Comparison of ENCODE assay signal across 30 cellular contexts in genomic region chr1:242586355-242586670, GRCh38.
"Had no signal": no experiment of that assay in that cellular context is flagged by ENCODE, and none has a peak within 500 bp of the region (broad histone marks: within the 10 kb centered on the region; RNA-seq: fewer than 3 reads in every experiment).

No MANE protein-coding gene starts in this region.

- H3K4me3 Mint-ChIP-seq: activated CD8-positive, alpha-beta memory T cell treated with anti-CD3 and anti-CD28 coated beads, Interleukin-2, amount 10 ng/mL, durations not matched to agents 7 days and 5 days; activated CD8-positive, alpha-beta T cell treated with anti-CD3 and anti-CD28 coated beads, Interleukin-2, amount 10 ng/mL, durations not matched to agents 7 days and 5 days; central memory CD8-positive, alpha-beta T cell; naive thymus-derived CD8-positive, alpha-beta T cell; stimulated activated effector memory CD8-positive, alpha-beta T cell treated with anti-CD3 and anti-CD28 coated beads, Interleukin-12 subunit alpha, Interleukin-12 subunit beta, amount 100 ng/mL, for 72 hours; stimulated activated naive CD8-positive, alpha-beta T cell treated with anti-CD3 and anti-CD28 coated beads, Interleukin-15, Interleukin-2, amounts not matched to agents 100 ng/mL and 50 ng/mL, for 24 hours; T-helper 17 cell had no signal

- H3K27me3 ChIP-seq: colonic mucosa, heart left ventricle, left lung, sigmoid colon had no signal

- H3K4me3 ChIP-seq: colonic mucosa, heart left ventricle, left lung, lower lobe of right lung, sigmoid colon, thoracic aorta had no signal

- H3K27ac Mint-ChIP-seq: activated CD8-positive, alpha-beta memory T cell treated with anti-CD3 and anti-CD28 coated beads, Interleukin-2, amount 10 ng/mL, durations not matched to agents 7 days and 5 days; activated CD8-positive, alpha-beta T cell treated with anti-CD3 and anti-CD28 coated beads, Interleukin-2, amount 10 ng/mL, durations not matched to agents 7 days and 5 days; activated naive CD4-positive, alpha-beta T cell treated with anti-CD3 and anti-CD28 coated beads, Interleukin-2, amount 50 U/mL, for 72 hours; activated T-helper 2 cell treated with anti-CD3 and anti-CD28 coated beads, Interferon-gamma antibody, Interleukin-2, Interleukin-4, amounts not matched to agents 10 μg/mL and 5 μg/mL and 100 μg/mL, durations not matched to agents 14 hours and 24 hours and 36 hours; naive thymus-derived CD8-positive, alpha-beta T cell; progenitor cell of endocrine pancreas; stimulated activated effector memory CD8-positive, alpha-beta T cell treated with anti-CD3 and anti-CD28 coated beads, Interleukin-12 subunit alpha, Interleukin-12 subunit beta, amount 100 ng/mL, for 72 hours; stimulated activated naive CD8-positive, alpha-beta T cell treated with anti-CD3 and anti-CD28 coated beads, Interleukin-15, Interleukin-2, amounts not matched to agents 100 ng/mL and 50 ng/mL, for 24 hours; T-helper 17 cell had no signal

- ATAC-seq: activated CD8-positive, alpha-beta memory T cell treated with anti-CD3 and anti-CD28 coated beads, Interleukin-2, amount 10 ng/mL, durations not matched to agents 7 days and 5 days; activated CD8-positive, alpha-beta T cell treated with anti-CD3 and anti-CD28 coated beads, Interleukin-2, amount 10 ng/mL, durations not matched to agents 7 days and 5 days; activated naive CD4-positive, alpha-beta T cell treated with anti-CD3 and anti-CD28 coated beads, Interleukin-2, amount 50 U/mL, for 72 hours; heart left ventricle; left lung; lower lobe of right lung; naive thymus-derived CD8-positive, alpha-beta T cell; stimulated activated effector memory CD8-positive, alpha-beta T cell treated with anti-CD3 and anti-CD28 coated beads, Interleukin-12 subunit alpha, Interleukin-12 subunit beta, amount 100 ng/mL, for 72 hours; T-helper 17 cell had no signal

- FAIRE-seq: bronchial epithelial cell, endothelial cell of umbilical vein, islet of Langerhans, small intestine, urothelium cell line had no signal

- DNase-seq: activated CD4-positive, alpha-beta T cell treated with anti-CD3 and anti-CD28 coated beads, Interleukin-2, amount 50 U/mL, for 1 hour; activated CD8-positive, alpha-beta memory T cell treated with anti-CD3 and anti-CD28 coated beads, Interleukin-2, amount 10 ng/mL, durations not matched to agents 7 days and 5 days; activated CD8-positive, alpha-beta T cell treated with anti-CD3 and anti-CD28 coated beads, Interleukin-2, amount 10 ng/mL, durations not matched to agents 7 days and 5 days; activated naive CD4-positive, alpha-beta T cell; activated T-cell treated with anti-CD3 and anti-CD28 coated beads, Interleukin-2, amount 50 U/mL, for 48 hours; colonic mucosa; effector memory CD4-positive, alpha-beta T cell; heart left ventricle; hypothalamus; left lung; lower lobe of right lung; mesenchymal stem cell; naive thymus-derived CD8-positive, alpha-beta T cell; retina; sigmoid colon; small intestine; stimulated activated CD4-positive, alpha-beta T cell treated with anti-CD3 and anti-CD28 coated beads, Interleukin-4, amount 100 ng/mL, for 24 hours; T-helper 17 cell; trophoblast cell had no signal

- H3K4me1 ChIP-seq: colonic mucosa, heart left ventricle, left lung, lower lobe of right lung, sigmoid colon had no signal

- H3K4me1 Mint-ChIP-seq: activated CD8-positive, alpha-beta memory T cell treated with anti-CD3 and anti-CD28 coated beads, Interleukin-2, amount 10 ng/mL, durations not matched to agents 7 days and 5 days; central memory CD8-positive, alpha-beta T cell; naive thymus-derived CD8-positive, alpha-beta T cell; stimulated activated effector memory CD8-positive, alpha-beta T cell treated with anti-CD3 and anti-CD28 coated beads, Interleukin-12 subunit alpha, Interleukin-12 subunit beta, amount 100 ng/mL, for 72 hours; T-helper 17 cell had no signal

- H3K27me3 Mint-ChIP-seq: activated CD8-positive, alpha-beta memory T cell treated with anti-CD3 and anti-CD28 coated beads, Interleukin-2, amount 10 ng/mL, durations not matched to agents 7 days and 5 days; progenitor cell of endocrine pancreas; stimulated activated naive CD8-positive, alpha-beta T cell treated with anti-CD3 and anti-CD28 coated beads, Interleukin-15, Interleukin-2, amounts not matched to agents 100 ng/mL and 50 ng/mL, for 24 hours; T-helper 17 cell had no signal

- H3K9me3 ChIP-seq: colonic mucosa, lower lobe of right lung, sigmoid colon, thoracic aorta had no signal

- H3K36me3 Mint-ChIP-seq: activated CD8-positive, alpha-beta memory T cell treated with anti-CD3 and anti-CD28 coated beads, Interleukin-2, amount 10 ng/mL, durations not matched to agents 7 days and 5 days; activated naive CD4-positive, alpha-beta T cell treated with anti-CD3 and anti-CD28 coated beads, Interleukin-2, amount 50 U/mL, for 72 hours; naive thymus-derived CD8-positive, alpha-beta T cell; stimulated activated effector memory CD8-positive, alpha-beta T cell treated with anti-CD3 and anti-CD28 coated beads, Interleukin-12 subunit alpha, Interleukin-12 subunit beta, amount 100 ng/mL, for 72 hours had no signal

- H3K27ac ChIP-seq: colonic mucosa, heart left ventricle, left lung, lower lobe of right lung, sigmoid colon, thoracic aorta had no signal

- H3K36me3 ChIP-seq: colonic mucosa, heart left ventricle, left lung, lower lobe of right lung, sigmoid colon, thoracic aorta had no signal

- H3K9me3 Mint-ChIP-seq: activated T-helper 2 cell treated with anti-CD3 and anti-CD28 coated beads, Interferon-gamma antibody, Interleukin-2, Interleukin-4, amounts not matched to agents 10 μg/mL and 5 μg/mL and 100 μg/mL, durations not matched to agents 14 hours and 24 hours and 36 hours; central memory CD8-positive, alpha-beta T cell; stimulated activated effector memory CD8-positive, alpha-beta T cell treated with anti-CD3 and anti-CD28 coated beads, Interleukin-12 subunit alpha, Interleukin-12 subunit beta, amount 100 ng/mL, for 72 hours; stimulated activated naive CD8-positive, alpha-beta T cell treated with anti-CD3 and anti-CD28 coated beads, Interleukin-15, Interleukin-2, amounts not matched to agents 100 ng/mL and 50 ng/mL, for 24 hours had no signal
